In the genomic region with DNA sequence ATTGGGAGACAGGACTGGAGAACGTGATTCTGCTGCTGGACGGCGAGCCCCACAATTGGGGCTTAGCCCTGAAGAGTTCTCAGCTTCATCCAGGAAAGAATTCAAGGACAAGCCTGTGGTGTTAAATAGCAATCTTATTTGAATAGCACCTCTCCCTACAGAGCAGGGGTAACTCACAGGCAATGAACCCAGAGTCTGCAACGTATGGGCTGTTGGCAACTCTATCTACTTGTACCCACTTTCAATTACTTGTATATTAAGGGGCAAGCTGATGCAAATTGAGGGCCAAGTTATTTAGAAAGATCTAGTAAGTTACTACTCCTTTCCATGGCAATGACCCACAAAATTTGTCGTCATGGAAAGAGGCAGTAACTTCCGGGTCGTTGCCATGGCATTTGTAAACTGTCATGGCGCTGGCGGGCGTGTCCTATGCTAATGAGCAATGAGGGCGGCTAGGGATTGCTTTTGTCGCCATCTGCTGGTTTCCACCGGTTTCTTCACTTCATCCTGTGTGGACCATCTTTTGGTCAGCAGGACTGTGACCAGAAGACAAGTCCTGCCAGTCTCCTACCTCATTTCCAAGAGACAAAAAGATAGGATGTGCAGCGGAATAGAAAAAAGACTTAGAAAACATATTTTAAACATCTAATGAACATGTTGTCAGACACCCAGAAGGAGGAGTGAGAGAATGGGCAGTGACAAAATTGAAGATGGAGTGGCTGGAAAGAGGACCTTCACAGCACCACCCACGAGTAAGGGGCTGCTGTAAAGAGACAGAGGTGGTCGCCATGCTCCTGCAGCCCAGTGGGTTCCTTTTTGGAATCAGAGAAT, we compare ENCODE assay signal across 1 cellular context.
TF ChIP-seq lines count a peak whose summit lies in the region.

No MANE protein-coding gene starts in this region.

TF ChIP-seq in K562, 482 proteins besides CTCF, POLR2A, EP300 and RAD21 (continued from another document and continues in another):
- TF ChIP-seq ZNF561 (CRISPR knock-in tag; conservative IDR thresholded peaks at IDR 0.05) (no peak), TEAD4 (IDR thresholded peaks at IDR 0.05; ENCODE audit: low read length) (no peak), TEAD4 (CRISPR knock-in tag; IDR thresholded peaks at IDR 0.05; ENCODE audit: borderline replicate concordance) (no peak), ZNF134 (CRISPR knock-in tag; conservative IDR thresholded peaks at IDR 0.05) (no peak), ZZZ3 (IDR thresholded peaks at IDR 0.05) (no peak), ZNF766 (CRISPR knock-in tag; conservative IDR thresholded peaks at IDR 0.05) (no peak), MAFK (IDR thresholded peaks at IDR 0.05; ENCODE audit: low read length) (peak; percentile 77), KLF6 (CRISPR knock-in tag; IDR thresholded peaks at IDR 0.05; ENCODE audit: borderline replicate concordance) (no peak; the same call in 1 of the 2 replicates), ATF1 (CRISPR knock-in tag; IDR thresholded peaks at IDR 0.05) (no peak), ATF1 (tag; IDR thresholded peaks at IDR 0.05) (peak; percentile 99), XRCC3 (IDR thresholded peaks at IDR 0.05) (no peak), SMAD2 (IDR thresholded peaks at IDR 0.05; ENCODE audit: low read depth, low read length) (no peak), TCF3 (CRISPR knock-in tag; IDR thresholded peaks at IDR 0.05) (no peak), PRPF4 (IDR thresholded peaks at IDR 0.05; ENCODE audit: insufficient read depth, low read depth, low read length, poor library complexity, severe bottlenecking) (no peak), ZNF253 (CRISPR knock-in tag; conservative IDR thresholded peaks at IDR 0.05) (no peak), LEF1 (IDR thresholded peaks at IDR 0.05) (no peak), MCM5 (IDR thresholded peaks at IDR 0.05; ENCODE audit: low read depth) (no peak), BCL6 (CRISPR knock-in tag; IDR thresholded peaks at IDR 0.05) (no peak), PPARD (CRISPR knock-in tag; IDR thresholded peaks at IDR 0.05) (no peak), ZBTB17 (CRISPR knock-in tag; IDR thresholded peaks at IDR 0.05) (no peak), PHB2 (IDR thresholded peaks at IDR 0.05; ENCODE audit: low read depth) (no peak), NCOA2 (IDR thresholded peaks at IDR 0.05; ENCODE audit: partially characterized antibody in 2 of 2) (no peak), SRSF9 (IDR thresholded peaks at IDR 0.05; ENCODE audit: borderline replicate concordance, low read depth, low read length) (no peak), POLR3A (IDR thresholded peaks at IDR 0.05; ENCODE audit: borderline replicate concordance, extremely low read depth, insufficient read depth, insufficient read length) (no peak), RBFOX2 (IDR thresholded peaks at IDR 0.05; ENCODE audit: low read depth, low read length) (no peak), RB1 (IDR thresholded peaks at IDR 0.05; ENCODE audit: low read depth) (peak; percentile 78; the same call in 1 of the 2 replicates), LARP7 (IDR thresholded peaks at IDR 0.05) (no peak), ZNF274 (IDR thresholded peaks at IDR 0.05; ENCODE audit: borderline replicate concordance, low read depth, low read length) (no peak), NFYB (IDR thresholded peaks at IDR 0.05; ENCODE audit: extremely low read depth, insufficient read length) (no peak), RBM25 (IDR thresholded peaks at IDR 0.05; ENCODE audit: low read depth, low read length, severe bottlenecking) (no peak)
- TF ChIP-seq, protein P1, sequence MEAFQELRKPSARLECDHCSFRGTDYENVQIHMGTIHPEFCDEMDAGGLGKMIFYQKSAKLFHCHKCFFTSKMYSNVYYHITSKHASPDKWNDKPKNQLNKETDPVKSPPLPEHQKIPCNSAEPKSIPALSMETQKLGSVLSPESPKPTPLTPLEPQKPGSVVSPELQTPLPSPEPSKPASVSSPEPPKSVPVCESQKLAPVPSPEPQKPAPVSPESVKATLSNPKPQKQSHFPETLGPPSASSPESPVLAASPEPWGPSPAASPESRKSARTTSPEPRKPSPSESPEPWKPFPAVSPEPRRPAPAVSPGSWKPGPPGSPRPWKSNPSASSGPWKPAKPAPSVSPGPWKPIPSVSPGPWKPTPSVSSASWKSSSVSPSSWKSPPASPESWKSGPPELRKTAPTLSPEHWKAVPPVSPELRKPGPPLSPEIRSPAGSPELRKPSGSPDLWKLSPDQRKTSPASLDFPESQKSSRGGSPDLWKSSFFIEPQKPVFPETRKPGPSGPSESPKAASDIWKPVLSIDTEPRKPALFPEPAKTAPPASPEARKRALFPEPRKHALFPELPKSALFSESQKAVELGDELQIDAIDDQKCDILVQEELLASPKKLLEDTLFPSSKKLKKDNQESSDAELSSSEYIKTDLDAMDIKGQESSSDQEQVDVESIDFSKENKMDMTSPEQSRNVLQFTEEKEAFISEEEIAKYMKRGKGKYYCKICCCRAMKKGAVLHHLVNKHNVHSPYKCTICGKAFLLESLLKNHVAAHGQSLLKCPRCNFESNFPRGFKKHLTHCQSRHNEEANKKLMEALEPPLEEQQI (IDR thresholded peaks at IDR 0.05), result no peak; the same call in 1 of the 2 replicates
- TF ChIP-seq, protein P2, sequence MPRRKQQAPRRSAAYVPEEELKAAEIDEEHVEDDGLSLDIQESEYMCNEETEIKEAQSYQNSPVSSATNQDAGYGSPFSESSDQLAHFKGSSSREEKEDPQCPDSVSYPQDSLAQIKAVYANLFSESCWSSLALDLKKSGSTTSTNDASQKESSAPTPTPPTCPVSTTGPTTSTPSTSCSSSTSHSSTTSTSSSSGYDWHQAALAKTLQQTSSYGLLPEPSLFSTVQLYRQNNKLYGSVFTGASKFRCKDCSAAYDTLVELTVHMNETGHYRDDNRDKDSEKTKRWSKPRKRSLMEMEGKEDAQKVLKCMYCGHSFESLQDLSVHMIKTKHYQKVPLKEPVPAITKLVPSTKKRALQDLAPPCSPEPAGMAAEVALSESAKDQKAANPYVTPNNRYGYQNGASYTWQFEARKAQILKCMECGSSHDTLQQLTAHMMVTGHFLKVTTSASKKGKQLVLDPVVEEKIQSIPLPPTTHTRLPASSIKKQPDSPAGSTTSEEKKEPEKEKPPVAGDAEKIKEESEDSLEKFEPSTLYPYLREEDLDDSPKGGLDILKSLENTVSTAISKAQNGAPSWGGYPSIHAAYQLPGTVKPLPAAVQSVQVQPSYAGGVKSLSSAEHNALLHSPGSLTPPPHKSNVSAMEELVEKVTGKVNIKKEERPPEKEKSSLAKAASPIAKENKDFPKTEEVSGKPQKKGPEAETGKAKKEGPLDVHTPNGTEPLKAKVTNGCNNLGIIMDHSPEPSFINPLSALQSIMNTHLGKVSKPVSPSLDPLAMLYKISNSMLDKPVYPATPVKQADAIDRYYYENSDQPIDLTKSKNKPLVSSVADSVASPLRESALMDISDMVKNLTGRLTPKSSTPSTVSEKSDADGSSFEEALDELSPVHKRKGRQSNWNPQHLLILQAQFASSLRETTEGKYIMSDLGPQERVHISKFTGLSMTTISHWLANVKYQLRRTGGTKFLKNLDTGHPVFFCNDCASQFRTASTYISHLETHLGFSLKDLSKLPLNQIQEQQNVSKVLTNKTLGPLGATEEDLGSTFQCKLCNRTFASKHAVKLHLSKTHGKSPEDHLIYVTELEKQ (CRISPR knock-in tag; IDR thresholded peaks at IDR 0.05), result no peak
- TF ChIP-seq, protein P3, sequence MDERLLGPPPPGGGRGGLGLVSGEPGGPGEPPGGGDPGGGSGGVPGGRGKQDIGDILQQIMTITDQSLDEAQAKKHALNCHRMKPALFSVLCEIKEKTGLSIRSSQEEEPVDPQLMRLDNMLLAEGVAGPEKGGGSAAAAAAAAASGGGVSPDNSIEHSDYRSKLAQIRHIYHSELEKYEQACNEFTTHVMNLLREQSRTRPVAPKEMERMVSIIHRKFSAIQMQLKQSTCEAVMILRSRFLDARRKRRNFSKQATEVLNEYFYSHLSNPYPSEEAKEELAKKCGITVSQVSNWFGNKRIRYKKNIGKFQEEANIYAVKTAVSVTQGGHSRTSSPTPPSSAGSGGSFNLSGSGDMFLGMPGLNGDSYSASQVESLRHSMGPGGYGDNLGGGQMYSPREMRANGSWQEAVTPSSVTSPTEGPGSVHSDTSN (CRISPR knock-in tag; IDR thresholded peaks at IDR 0.05; ENCODE audit: low read depth), result no peak
- TF ChIP-seq, protein P3 (tag; conservative IDR thresholded peaks at IDR 0.05; ENCODE audit: low read depth), result peak; percentile 30; the same call in 1 of the 2 replicates
- TF ChIP-seq, protein P4, sequence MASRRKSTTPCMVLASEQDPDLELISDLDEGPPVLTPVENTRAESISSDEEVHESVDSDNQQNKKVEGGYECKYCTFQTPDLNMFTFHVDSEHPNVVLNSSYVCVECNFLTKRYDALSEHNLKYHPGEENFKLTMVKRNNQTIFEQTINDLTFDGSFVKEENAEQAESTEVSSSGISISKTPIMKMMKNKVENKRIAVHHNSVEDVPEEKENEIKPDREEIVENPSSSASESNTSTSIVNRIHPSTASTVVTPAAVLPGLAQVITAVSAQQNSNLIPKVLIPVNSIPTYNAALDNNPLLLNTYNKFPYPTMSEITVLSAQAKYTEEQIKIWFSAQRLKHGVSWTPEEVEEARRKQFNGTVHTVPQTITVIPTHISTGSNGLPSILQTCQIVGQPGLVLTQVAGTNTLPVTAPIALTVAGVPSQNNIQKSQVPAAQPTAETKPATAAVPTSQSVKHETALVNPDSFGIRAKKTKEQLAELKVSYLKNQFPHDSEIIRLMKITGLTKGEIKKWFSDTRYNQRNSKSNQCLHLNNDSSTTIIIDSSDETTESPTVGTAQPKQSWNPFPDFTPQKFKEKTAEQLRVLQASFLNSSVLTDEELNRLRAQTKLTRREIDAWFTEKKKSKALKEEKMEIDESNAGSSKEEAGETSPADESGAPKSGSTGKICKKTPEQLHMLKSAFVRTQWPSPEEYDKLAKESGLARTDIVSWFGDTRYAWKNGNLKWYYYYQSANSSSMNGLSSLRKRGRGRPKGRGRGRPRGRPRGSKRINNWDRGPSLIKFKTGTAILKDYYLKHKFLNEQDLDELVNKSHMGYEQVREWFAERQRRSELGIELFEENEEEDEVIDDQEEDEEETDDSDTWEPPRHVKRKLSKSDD (conservative IDR thresholded peaks at IDR 0.05; ENCODE audit: low read length), result 0 out of 2 replicates have a peak, but pooled peaks have one; percentile 65
- TF ChIP-seq, protein P5, sequence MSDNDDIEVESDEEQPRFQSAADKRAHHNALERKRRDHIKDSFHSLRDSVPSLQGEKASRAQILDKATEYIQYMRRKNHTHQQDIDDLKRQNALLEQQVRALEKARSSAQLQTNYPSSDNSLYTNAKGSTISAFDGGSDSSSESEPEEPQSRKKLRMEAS (CRISPR knock-in tag; IDR thresholded peaks at IDR 0.05), result no peak; the same call in 1 of the 2 replicates
- TF ChIP-seq, protein P6, sequence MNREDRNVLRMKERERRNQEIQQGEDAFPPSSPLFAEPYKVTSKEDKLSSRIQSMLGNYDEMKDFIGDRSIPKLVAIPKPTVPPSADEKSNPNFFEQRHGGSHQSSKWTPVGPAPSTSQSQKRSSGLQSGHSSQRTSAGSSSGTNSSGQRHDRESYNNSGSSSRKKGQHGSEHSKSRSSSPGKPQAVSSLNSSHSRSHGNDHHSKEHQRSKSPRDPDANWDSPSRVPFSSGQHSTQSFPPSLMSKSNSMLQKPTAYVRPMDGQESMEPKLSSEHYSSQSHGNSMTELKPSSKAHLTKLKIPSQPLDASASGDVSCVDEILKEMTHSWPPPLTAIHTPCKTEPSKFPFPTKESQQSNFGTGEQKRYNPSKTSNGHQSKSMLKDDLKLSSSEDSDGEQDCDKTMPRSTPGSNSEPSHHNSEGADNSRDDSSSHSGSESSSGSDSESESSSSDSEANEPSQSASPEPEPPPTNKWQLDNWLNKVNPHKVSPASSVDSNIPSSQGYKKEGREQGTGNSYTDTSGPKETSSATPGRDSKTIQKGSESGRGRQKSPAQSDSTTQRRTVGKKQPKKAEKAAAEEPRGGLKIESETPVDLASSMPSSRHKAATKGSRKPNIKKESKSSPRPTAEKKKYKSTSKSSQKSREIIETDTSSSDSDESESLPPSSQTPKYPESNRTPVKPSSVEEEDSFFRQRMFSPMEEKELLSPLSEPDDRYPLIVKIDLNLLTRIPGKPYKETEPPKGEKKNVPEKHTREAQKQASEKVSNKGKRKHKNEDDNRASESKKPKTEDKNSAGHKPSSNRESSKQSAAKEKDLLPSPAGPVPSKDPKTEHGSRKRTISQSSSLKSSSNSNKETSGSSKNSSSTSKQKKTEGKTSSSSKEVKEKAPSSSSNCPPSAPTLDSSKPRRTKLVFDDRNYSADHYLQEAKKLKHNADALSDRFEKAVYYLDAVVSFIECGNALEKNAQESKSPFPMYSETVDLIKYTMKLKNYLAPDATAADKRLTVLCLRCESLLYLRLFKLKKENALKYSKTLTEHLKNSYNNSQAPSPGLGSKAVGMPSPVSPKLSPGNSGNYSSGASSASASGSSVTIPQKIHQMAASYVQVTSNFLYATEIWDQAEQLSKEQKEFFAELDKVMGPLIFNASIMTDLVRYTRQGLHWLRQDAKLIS (CRISPR knock-in tag; IDR thresholded peaks at IDR 0.05), result no peak; the same call in 1 of the 2 replicates
- TF ChIP-seq, protein P7, sequence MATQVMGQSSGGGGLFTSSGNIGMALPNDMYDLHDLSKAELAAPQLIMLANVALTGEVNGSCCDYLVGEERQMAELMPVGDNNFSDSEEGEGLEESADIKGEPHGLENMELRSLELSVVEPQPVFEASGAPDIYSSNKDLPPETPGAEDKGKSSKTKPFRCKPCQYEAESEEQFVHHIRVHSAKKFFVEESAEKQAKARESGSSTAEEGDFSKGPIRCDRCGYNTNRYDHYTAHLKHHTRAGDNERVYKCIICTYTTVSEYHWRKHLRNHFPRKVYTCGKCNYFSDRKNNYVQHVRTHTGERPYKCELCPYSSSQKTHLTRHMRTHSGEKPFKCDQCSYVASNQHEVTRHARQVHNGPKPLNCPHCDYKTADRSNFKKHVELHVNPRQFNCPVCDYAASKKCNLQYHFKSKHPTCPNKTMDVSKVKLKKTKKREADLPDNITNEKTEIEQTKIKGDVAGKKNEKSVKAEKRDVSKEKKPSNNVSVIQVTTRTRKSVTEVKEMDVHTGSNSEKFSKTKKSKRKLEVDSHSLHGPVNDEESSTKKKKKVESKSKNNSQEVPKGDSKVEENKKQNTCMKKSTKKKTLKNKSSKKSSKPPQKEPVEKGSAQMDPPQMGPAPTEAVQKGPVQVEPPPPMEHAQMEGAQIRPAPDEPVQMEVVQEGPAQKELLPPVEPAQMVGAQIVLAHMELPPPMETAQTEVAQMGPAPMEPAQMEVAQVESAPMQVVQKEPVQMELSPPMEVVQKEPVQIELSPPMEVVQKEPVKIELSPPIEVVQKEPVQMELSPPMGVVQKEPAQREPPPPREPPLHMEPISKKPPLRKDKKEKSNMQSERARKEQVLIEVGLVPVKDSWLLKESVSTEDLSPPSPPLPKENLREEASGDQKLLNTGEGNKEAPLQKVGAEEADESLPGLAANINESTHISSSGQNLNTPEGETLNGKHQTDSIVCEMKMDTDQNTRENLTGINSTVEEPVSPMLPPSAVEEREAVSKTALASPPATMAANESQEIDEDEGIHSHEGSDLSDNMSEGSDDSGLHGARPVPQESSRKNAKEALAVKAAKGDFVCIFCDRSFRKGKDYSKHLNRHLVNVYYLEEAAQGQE (CRISPR knock-in tag; IDR thresholded peaks at IDR 0.05; ENCODE audit: low read depth), result 0 out of 2 replicates have a peak, but pooled peaks have one; percentile 57
